In genomic region chr3:197278933-197279332, GRCh38 we compare ENCODE assay signal across 19 cellular contexts. TPM values are rescaled to one million over a fixed set of nuclear protein-coding genes. Genes with fewer than 3 reads are reported as not detected.
DNase-seq lines count a peak whose midpoint lies in the region; ATAC-seq and TF ChIP-seq lines count a peak whose summit lies in the region.
"Had no signal": no experiment of that assay in that cellular context is flagged by ENCODE, and none has a peak within 500 bp of the region (broad histone marks: within the 10 kb centered on the region; RNA-seq: fewer than 3 reads in every experiment).

No MANE protein-coding gene starts in this region.

- H3K27me3 ChIP-seq in cardiac muscle cell (no peaks in the 10 kb centered on the region), heart right ventricle (no peaks in the 10 kb centered on the region), Karpas-422 (ENCODE audit: low read length) (no peaks in the 10 kb centered on the region), skeletal muscle tissue (ENCODE audit: control insufficient read depth in 3 of 3, insufficient read depth in 3 of 3, low read length in 3 of 3) (no peaks in the 10 kb centered on the region)
- H3K27me3 ChIP-seq: BLaER1 treated with 17β-estradiol and CSF1 and Interleukin-3, amounts not matched to agents 10 nM and 100 nM had no signal

- peaks cover 16% of the 10 kb centered on the region for H3K4me1 Mint-ChIP-seq in memory B cell

- H3K36me3 ChIP-seq in cardiac muscle cell, result peaks cover 25% of the 10 kb centered on the region
- H3K36me3 ChIP-seq in heart right ventricle, result peaks cover 0 to 80% (median 18%) of the 10 kb centered on the region in 9 donors
- H3K36me3 ChIP-seq in Karpas-422 (ENCODE audit: insufficient read depth, low read length), result peaks cover 50% of the 10 kb centered on the region
- peaks cover 3 to 8% (median 7%) of the 10 kb centered on the region in 3 donors for H3K36me3 ChIP-seq in skeletal muscle tissue (ENCODE audit: control insufficient read depth in 3 of 3, insufficient read depth in 3 of 3, low read length in 3 of 3)

- H3K79me2 ChIP-seq in Karpas-422 (ENCODE audit: low read length), result peaks cover 93% of the 10 kb centered on the region

- H4K20me1 ChIP-seq in Karpas-422 (ENCODE audit: insufficient read depth, low read depth, low read length), result no peaks in the 10 kb centered on the region

- no peak overlapping the region for H3K4me3 ChIP-seq in cardiac muscle cell
- no peak overlapping the region for H3K4me3 ChIP-seq in heart right ventricle
- H3K4me3 ChIP-seq in Karpas-422 (ENCODE audit: low read length), result no peak overlapping the region
- H3K4me3 ChIP-seq in skeletal muscle tissue (ENCODE audit: low read length in 3 of 3), result no peak overlapping the region
- H3K4me3 ChIP-seq: BLaER1 treated with 17β-estradiol and CSF1 and Interleukin-3, amounts not matched to agents 10 nM and 100 nM; GM12878; HAP-1 had no signal

- no peak overlapping the region for H3K4me3 Mint-ChIP-seq in memory B cell
- H3K4me3 Mint-ChIP-seq: B cell; CD8-positive, alpha-beta T cell; IgD-negative memory B cell had no signal

- H3K9me3 Mint-ChIP-seq in memory B cell, result no peaks in the 10 kb centered on the region
- H3K9me3 Mint-ChIP-seq in activated naive CD4-positive, alpha-beta T cell treated with anti-CD3 and anti-CD28 coated beads, Interleukin-2, amount 50 U/mL, for 72 hours, result no peaks in the 10 kb centered on the region
- H3K9me3 Mint-ChIP-seq: CD8-positive, alpha-beta T cell; IgD-negative memory B cell had no signal

- no peak overlapping the region for H2AFZ ChIP-seq in Karpas-422 (ENCODE audit: low read length)

- H3K9me3 ChIP-seq in cardiac muscle cell (ENCODE audit: low read depth) (no peaks in the 10 kb centered on the region), heart right ventricle (peaks cover 0 to 1% (median 0%) of the 10 kb centered on the region in 11 donors), Karpas-422 (ENCODE audit: low read length) (no peaks in the 10 kb centered on the region), skeletal muscle tissue (ENCODE audit: control insufficient read depth in 3 of 3, low read length in 3 of 3) (no peaks in the 10 kb centered on the region)
- H3K9me3 ChIP-seq: BLaER1 treated with 17β-estradiol and CSF1 and Interleukin-3, amounts not matched to agents 10 nM and 100 nM; HAP-1 had no signal

- H3K36me3 Mint-ChIP-seq in memory B cell, result peaks cover 24% of the 10 kb centered on the region
- H3K36me3 Mint-ChIP-seq in activated naive CD4-positive, alpha-beta T cell treated with anti-CD3 and anti-CD28 coated beads, Interleukin-2, amount 50 U/mL, for 72 hours, result peaks cover 0 to 18% of the 10 kb centered on the region in 2 donors

- H3K4me1 ChIP-seq in cardiac muscle cell (ENCODE audit: low read depth), result no peaks in the 10 kb centered on the region
- H3K4me1 ChIP-seq in heart right ventricle, result peaks cover 0 to 13% (median 0%) of the 10 kb centered on the region in 9 donors
- H3K4me1 ChIP-seq in Karpas-422 (ENCODE audit: low read length), result peaks cover 35% of the 10 kb centered on the region
- H3K4me1 ChIP-seq in skeletal muscle tissue (ENCODE audit: control insufficient read depth in 3 of 3, insufficient read depth in 3 of 3, low read length in 3 of 3), result peaks cover 0 to 10% (median 5%) of the 10 kb centered on the region in 3 donors
- H3K4me1 ChIP-seq: HAP-1 had no signal

- DNase-seq in cardiac muscle cell (ENCODE audit: low read depth in 1 of 2, low spot score in 1 of 2) (no peak), heart right ventricle (no peak), Karpas-422 (no peak), memory B cell (ENCODE audit: low spot score in 2 of 2) (no peak), NCI-H2196 treated with DMSO at 0.1 percent for 48 hours (lab: John Stamatoyannopoulos, UW; ENCODE audit: unreplicated experiment) (no peak)
- no peak for DNase-seq in activated naive CD4-positive, alpha-beta T cell treated with anti-CD3 and anti-CD28 coated beads, Interleukin-2, amount 50 U/mL, for 72 hours (ENCODE audit: low spot score in 2 of 2)
- DNase-seq: Calu3; CD8-positive, alpha-beta T cell; DMS53; DND-41; EL had no signal

- intact Hi-C loops in heart right ventricle (cut with DNase I), result no loop called here

- H3K4me2 ChIP-seq in Karpas-422 (ENCODE audit: low read depth, low read length, poor library complexity, severe bottlenecking), result no peak overlapping the region
- H3K4me2 ChIP-seq: BLaER1 treated with 17β-estradiol and CSF1 and Interleukin-3, amounts not matched to agents 10 nM and 100 nM had no signal

- TF ChIP-seq CTCF in cardiac muscle cell (IDR thresholded peaks at IDR 0.05; ENCODE audit: low read depth, low read length) (no peak), heart right ventricle (IDR thresholded peaks at IDR 0.05) (no peak)

- peak overlapping the region; percentile 59 for H3K27ac Mint-ChIP-seq in memory B cell
- H3K27ac Mint-ChIP-seq in activated naive CD4-positive, alpha-beta T cell treated with anti-CD3 and anti-CD28 coated beads, Interleukin-2, amount 50 U/mL, for 72 hours, result no peak overlapping the region
- H3K27ac Mint-ChIP-seq: B cell had no signal

- H3K9me2 ChIP-seq in Karpas-422 (replicated peaks; ENCODE audit: insufficient read depth, low read length), result no peaks in the 10 kb centered on the region

- ATAC-seq in heart right ventricle (no peak), memory B cell (ENCODE audit: low read depth) (no peak), HG03097 (IDR thresholded peaks at IDR 0.05; ENCODE audit: low FRiP score, unreplicated experiment) (no peak)
- no peak for ATAC-seq in activated naive CD4-positive, alpha-beta T cell treated with anti-CD3 and anti-CD28 coated beads, Interleukin-2, amount 50 U/mL, for 72 hours
- ATAC-seq: CD8-positive, alpha-beta T cell; GM12878 had no signal

- H3K9ac ChIP-seq in Karpas-422 (ENCODE audit: low read length), result no peak overlapping the region
- peak overlapping the region in 2 of 3 donors; percentile 0 to 7 for H3K9ac ChIP-seq in skeletal muscle tissue (ENCODE audit: low read depth in 1 of 3, low read length in 3 of 3)
- H3K9ac ChIP-seq: BLaER1 treated with 17β-estradiol and CSF1 and Interleukin-3, amounts not matched to agents 10 nM and 100 nM had no signal

- no peaks in the 10 kb centered on the region for H3K27me3 Mint-ChIP-seq in memory B cell
- H3K27me3 Mint-ChIP-seq: B cell, IgD-negative memory B cell had no signal

- peak overlapping the region; percentile 43 for H3K27ac ChIP-seq in cardiac muscle cell
- H3K27ac ChIP-seq in heart right ventricle, result no peak overlapping the region
- peak overlapping the region; percentile 2; the same call in 1 of the 2 replicates for H3K27ac ChIP-seq in Karpas-422 (ENCODE audit: low read length)
- no peak overlapping the region for H3K27ac ChIP-seq in skeletal muscle tissue (ENCODE audit: low read depth, low read length)
- H3K27ac ChIP-seq: 22Rv1; BLaER1 treated with 17β-estradiol and CSF1 and Interleukin-3, amounts not matched to agents 10 nM and 100 nM had no signal

RNA-seq across cellular contexts. Expression of gene DLG1, which starts 19.5 kb away (rescaled TPM):
- 43.2 and 61.4 TPM in 2 replicates for total RNA-seq in cardiac muscle cell
- polyA plus RNA-seq in cardiac muscle cell, result 42.8 and 50.8 TPM in 2 replicates
- 10 to 100 TPM; 29.0 to 97.4 (median 57.6) TPM for total RNA-seq in heart right ventricle
- polyA plus RNA-seq in heart right ventricle, result 10 to 100 TPM; 20.7 to 42.5 TPM
- total RNA-seq in Karpas-422 (2014; rRNA removed; shearing (Covaris generic); ENCODE audit: low replicate concordance), result 86.5 and 92.6 TPM in 2 replicates
- 62.1 TPM for total RNA-seq in skeletal muscle tissue
- total RNA-seq in activated naive CD4-positive, alpha-beta T cell treated with anti-CD3 and anti-CD28 coated beads, Interleukin-2, amount 50 U/mL, for 72 hours, result 100 to 1,000 TPM in 1 of 2 donors, 10 to 100 TPM in 1; 76.3 to 119 TPM

Comparison
In these comparisons a context has a peak if more than half of its experiments do, and no peak if none do; other contexts are left out.
1. H3K27ac ChIP-seq: peak in cardiac muscle cell (single experiment) and Karpas-422 (single experiment); none in heart right ventricle (0 of 10) and skeletal muscle tissue (single experiment).